ENCODE assay signal across 13 cellular contexts in the genomic region with DNA sequence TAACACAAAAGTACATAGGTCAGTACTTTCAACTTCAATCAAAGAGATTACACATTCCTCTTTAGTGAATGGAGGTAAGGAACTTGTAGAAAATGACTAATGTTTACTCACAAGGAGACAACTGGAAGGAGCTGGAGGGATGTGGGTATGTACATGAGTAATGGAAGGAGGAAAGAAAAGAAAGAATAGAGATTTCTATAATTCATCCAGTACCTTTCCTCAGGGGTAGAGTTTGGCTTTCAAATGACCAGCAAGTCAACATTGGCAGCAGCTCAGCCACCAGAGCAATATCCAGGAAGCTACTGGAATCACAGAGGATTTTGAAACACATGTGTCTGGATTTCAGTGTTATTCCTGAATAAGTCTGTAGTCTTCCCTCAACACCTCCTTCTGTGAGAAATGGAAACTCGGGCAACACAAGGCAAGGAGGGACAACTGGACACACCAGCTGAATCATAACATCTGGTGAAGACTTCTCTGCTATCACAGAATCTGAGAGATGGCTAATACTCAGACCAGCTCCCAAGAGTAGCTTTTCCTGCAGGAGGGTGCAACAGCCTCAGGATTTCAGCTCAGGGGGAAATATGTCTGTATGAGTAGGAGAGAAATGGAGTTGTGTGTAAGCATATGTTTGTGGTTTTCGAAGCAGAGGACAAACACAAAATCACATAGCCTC.
DNase-seq lines count a peak whose midpoint lies in the region; ATAC-seq, FAIRE-seq and TF ChIP-seq lines count a peak whose summit lies in the region.
"Had no signal": no experiment of that assay in that cellular context is flagged by ENCODE, and none has a peak within 500 bp of the region (broad histone marks: within the 10 kb centered on the region; RNA-seq: fewer than 3 reads in every experiment).

No MANE protein-coding gene starts in this region.

- H3K4me1 ChIP-seq in H1 (replicated peaks in 1 of 4; ENCODE audit: control insufficient read depth in 3 of 4, insufficient read depth in 4 of 4, low read length in 3 of 4) = no peaks in the 10 kb centered on the region
- H3K4me1 ChIP-seq: HAP-1 had no signal

- ATAC-seq in left lobe of liver = peak; percentile 83
- no peak for ATAC-seq in HG03135 (IDR thresholded peaks at IDR 0.05; ENCODE audit: unreplicated experiment)
- no peak for ATAC-seq in GM21390 (IDR thresholded peaks at IDR 0.05; ENCODE audit: unreplicated experiment)
- ATAC-seq: activated naive CD8-positive, alpha-beta T cell treated with anti-CD3 and anti-CD28 coated beads, Interleukin-2, amount 50 U/mL, for 24 hours had no signal

- H3K4me3 ChIP-seq in MG63 (no peak overlapping the region), H1 (ENCODE audit: extremely low read depth in 1 of 4, insufficient read depth in 2 of 4, low read depth in 3 of 4, low read length in 4 of 4) (no peak overlapping the region)
- H3K4me3 ChIP-seq: HAP-1, suprapubic skin had no signal

- H2BK12ac ChIP-seq in H1 (ENCODE audit: low read depth, low read length) = no peak overlapping the region

- peak; percentile 53 for DNase-seq in AG08395 (ENCODE audit: low spot score)
- peak; percentile 43 for DNase-seq in MG63
- no peak for DNase-seq in H1 (ENCODE audit: low read depth in 1 of 2, low spot score in 2 of 2)
- DNase-seq in left lobe of liver (ENCODE audit: low spot score) = no peak
- DNase-seq in dedifferentiated amniotic fluid mesenchymal stem cell (ENCODE audit: extremely low spot score) = no peak
- DNase-seq in activated T-cell treated with anti-CD3 and anti-CD28 coated beads, Interleukin-2, amount 50 U/mL, for 1 hour = no peak
- DNase-seq: activated naive CD8-positive, alpha-beta T cell treated with anti-CD3 and anti-CD28 coated beads, Interleukin-2, amount 50 U/mL, for 24 hours; occipital lobe had no signal

- H2AK5ac ChIP-seq in H1 (ENCODE audit: low read depth, low read length) = no peak overlapping the region

- POLR2A ChIA-PET in H1 (lab: Charles Lee; ENCODE audit: partially characterized antibody) = no interaction called here

- H3K14ac ChIP-seq in H1 (ENCODE audit: insufficient read length) = no peak overlapping the region

- no peak for TF ChIP-seq POLR2A in H1 (IDR thresholded peaks at IDR 0.05; ENCODE audit: control extremely low read depth in 1 of 2, low read depth in 2 of 2, low read length in 2 of 2)

- TF ChIP-seq CTCF in H1 (IDR thresholded peaks at IDR 0.05; ENCODE audit: control extremely low read depth in 1 of 3, insufficient read depth in 1 of 3, low read depth in 1 of 3, low read length in 3 of 3) = no peak

- no peak overlapping the region for H3K27ac ChIP-seq in H1 (ENCODE audit: low read depth, low read length)
- H3K27ac ChIP-seq: suprapubic skin had no signal

- 83% methylated on average over 2 of the region's 2 CpGs; no CpG with 5 or more reads in 1 of the 2 experiments for WGBS in H1 (ENCODE audit: extremely low coverage in 1 of 2, insufficient coverage in 1 of 2, insufficient read length in 1 of 2, insufficient replicate concordance in 2 of 2, low coverage in 1 of 2, low lambda C conversion rate in 2 of 2, missing lambda C conversion rate in 1 of 2), 2 experiments

- no peaks in the 10 kb centered on the region for H3K23me2 ChIP-seq in H1 (ENCODE audit: low read depth, low read length)

- H3K23ac ChIP-seq in H1 (ENCODE audit: insufficient read length) = no peak overlapping the region

- no peak for TF ChIP-seq RAD21 in H1 (IDR thresholded peaks at IDR 0.05 in 1 of 2, conservative IDR thresholded peaks at IDR 0.05 in 1 of 2; ENCODE audit: low read depth in 2 of 2, low read length in 2 of 2)

- no peak overlapping the region for H2BK5ac ChIP-seq in H1 (ENCODE audit: low read depth, low read length)

- H3K9me3 ChIP-seq in MG63 (no peaks in the 10 kb centered on the region), H1 (ENCODE audit: insufficient read depth in 2 of 2, low read depth in 1 of 2, low read length in 1 of 2) (no peaks in the 10 kb centered on the region)
- H3K9me3 ChIP-seq: HAP-1, suprapubic skin had no signal

- H4K8ac ChIP-seq in H1 (ENCODE audit: extremely low read depth, insufficient read depth, low read length) = no peak overlapping the region

- H3K27me3 ChIP-seq in MG63 = no peaks in the 10 kb centered on the region
- H3K27me3 ChIP-seq in H1 (replicated peaks in 1 of 4; ENCODE audit: control insufficient read depth in 3 of 4, extremely low read depth in 1 of 4, insufficient read depth in 3 of 4, low read length in 3 of 4) = no peaks in the 10 kb centered on the region
- H3K27me3 ChIP-seq: suprapubic skin had no signal

- no peak overlapping the region for H2BK120ac ChIP-seq in H1 (replicated peaks; ENCODE audit: low read depth, low read length)

- H3K18ac ChIP-seq in H1 (ENCODE audit: extremely low read depth, low read length) = no peak overlapping the region

- no peak overlapping the region for H4K5ac ChIP-seq in H1 (ENCODE audit: insufficient read length, low read depth, low read length)

- FAIRE-seq in H1 (lab: Jason Lieb, UNC) = no peak
- FAIRE-seq: endometrium had no signal

- no peaks in the 10 kb centered on the region for H4K20me1 ChIP-seq in H1 (replicated peaks in 1 of 2; ENCODE audit: control insufficient read depth in 1 of 2, insufficient read depth in 2 of 2, low read length in 2 of 2)

- H3K4ac ChIP-seq in H1 (replicated peaks; ENCODE audit: insufficient read length, low read depth, low read length) = no peak overlapping the region

- H2AFZ ChIP-seq in H1 (ENCODE audit: low read length) = peak overlapping the region; percentile 18; the same call in 1 of the 2 replicates

- no peaks in the 10 kb centered on the region for H3K79me1 ChIP-seq in H1 (ENCODE audit: low read depth, low read length)

- H3K79me2 ChIP-seq in H1 (ENCODE audit: control insufficient read depth in 1 of 2, insufficient read depth in 2 of 2, low read length in 2 of 2) = no peaks in the 10 kb centered on the region; a peak in 1 of 4 replicates

- H3K56ac ChIP-seq in H1 (replicated peaks; ENCODE audit: insufficient read length, low read depth, low read length) = no peak overlapping the region

- CTCF ChIA-PET in H1 (lab: Charles Lee; ENCODE audit: partially characterized antibody) = interaction anchor here (0.7 to 2.7 kb wide), 5 partner anchors 18 to 416 kb away, joined by 3 to 8 read pairs (median 3); no protein-coding TSS in a partner anchor

- H3K9ac ChIP-seq in H1 (replicated peaks in 1 of 4; ENCODE audit: extremely low read depth in 1 of 4, low read depth in 3 of 4, low read length in 3 of 4) = no peak overlapping the region

- TF ChIP-seq EP300 in H1 (IDR thresholded peaks at IDR 0.05; ENCODE audit: borderline replicate concordance in 1 of 2, low read depth in 2 of 2, low read length in 2 of 2) = no peak

- no peak overlapping the region for H2BK20ac ChIP-seq in H1 (ENCODE audit: low read length)

- no peak overlapping the region for H4K91ac ChIP-seq in H1 (replicated peaks; ENCODE audit: insufficient read length, low read length)

- no peaks in the 10 kb centered on the region for H3K36me3 ChIP-seq in MG63
- H3K36me3 ChIP-seq in H1 (ENCODE audit: control insufficient read depth in 2 of 4, insufficient read depth in 4 of 4, low read length in 3 of 4) = no peaks in the 10 kb centered on the region
- H3K36me3 ChIP-seq: HAP-1, suprapubic skin had no signal

- no peak overlapping the region for H3K4me2 ChIP-seq in H1 (ENCODE audit: insufficient read depth in 1 of 2, low read depth in 2 of 2, low read length in 2 of 2)

- H2BK15ac ChIP-seq in H1 (ENCODE audit: low read length) = no peak overlapping the region

TF ChIP-seq in H1, 55 proteins besides CTCF, POLR2A, EP300 and RAD21:
- no peak for TF ChIP-seq SIRT6 (IDR thresholded peaks at IDR 0.05; ENCODE audit: low read length)
- no peak for TF ChIP-seq SRF (IDR thresholded peaks at IDR 0.05; ENCODE audit: low read depth, low read length)
- no peak for TF ChIP-seq CHD1 (IDR thresholded peaks at IDR 0.05; ENCODE audit: low read depth, low read length)
- no peak for TF ChIP-seq SP2 (IDR thresholded peaks at IDR 0.05; ENCODE audit: low read length)
- no peak for TF ChIP-seq POLR2AphosphoS5 (IDR thresholded peaks at IDR 0.05; ENCODE audit: low read depth, low read length)
- no peak for TF ChIP-seq CTBP2 (IDR thresholded peaks at IDR 0.05; ENCODE audit: borderline replicate concordance, insufficient read depth, insufficient read length, low read length)
- TF ChIP-seq CEBPB (IDR thresholded peaks at IDR 0.05; ENCODE audit: low read depth, low read length) = no peak
- TF ChIP-seq SAP30 (IDR thresholded peaks at IDR 0.05; ENCODE audit: insufficient read depth, insufficient replicate concordance, low read length) = no peak

Comparison
In these comparisons a context has a peak if more than half of its experiments do, and no peak if none do; other contexts are left out.
1. DNase-seq: peak in AG08395 (single experiment) and MG63 (single experiment); none in H1 (0 of 2), left lobe of liver (single experiment), dedifferentiated amniotic fluid mesenchymal stem cell (single experiment) and activated T-cell treated with anti-CD3 and anti-CD28 coated beads, Interleukin-2, amount 50 U/mL, for 1 hour (single experiment).